11 cellular contexts compared by ENCODE assay signal in the genomic region with DNA sequence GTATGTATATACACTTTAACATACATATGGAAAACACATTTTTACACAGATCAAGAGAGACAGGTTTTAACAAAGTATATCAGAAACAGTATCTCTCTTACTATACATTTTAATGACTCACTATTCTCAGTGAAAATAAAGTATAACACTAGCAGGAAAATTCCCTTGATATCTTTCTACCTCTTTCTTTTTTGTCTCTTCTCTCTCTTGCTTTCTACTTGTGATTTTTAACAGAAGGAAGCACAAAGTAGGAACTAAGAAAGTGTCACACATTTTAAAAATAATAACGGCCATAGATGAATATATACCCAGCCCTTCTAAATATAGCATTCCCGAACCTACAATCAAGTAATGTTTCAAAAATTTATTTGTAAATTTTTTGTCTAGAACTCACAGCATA. TPM values are rescaled to one million over a fixed set of nuclear protein-coding genes. Genes with fewer than 3 reads are reported as not detected.
DNase-seq lines count a peak whose midpoint lies in the region; ATAC-seq and TF ChIP-seq lines count a peak whose summit lies in the region.
"Had no signal": no experiment of that assay in that cellular context is flagged by ENCODE, and none has a peak within 500 bp of the region (broad histone marks: within the 10 kb centered on the region; RNA-seq: fewer than 3 reads in every experiment).

No MANE protein-coding gene starts in this region.

- H3K9ac ChIP-seq in OCI-LY1 (ENCODE audit: low read length), result peak overlapping the region; percentile 50; the same call in 1 of the 2 replicates

- no peak for DNase-seq in CD4-positive, alpha-beta memory T cell
- no peak for DNase-seq in chondrocyte (ENCODE audit: low spot score)
- no peak for DNase-seq in osteoblast (ENCODE audit: insufficient read length, low spot score, missing footprints)
- DNase-seq in activated gamma-delta T cell (lab: John Stamatoyannopoulos, UW), result no peak
- DNase-seq in HK-2 (ENCODE audit: unreplicated experiment), result no peak
- DNase-seq: NCI-H1930, nucleus accumbens had no signal

- no peaks in the 10 kb centered on the region for H3K9me3 Mint-ChIP-seq in CD4-positive, alpha-beta memory T cell
- no peaks in the 10 kb centered on the region for H3K9me3 Mint-ChIP-seq in chondrocyte (ENCODE audit: low read depth)

- CTCF ChIA-PET in CD4-positive, alpha-beta memory T cell (lab: Charles Lee; ENCODE audit: partially characterized antibody), result interaction anchor here (0.8 to 2.4 kb wide), 3 partner anchors 15 to 42 kb away, joined by 3 to 7 read pairs (median 4); no protein-coding TSS in a partner anchor

- ATAC-seq in GM21381 (IDR thresholded peaks at IDR 0.05; ENCODE audit: unreplicated experiment) (no peak), HG02884 (IDR thresholded peaks at IDR 0.05; ENCODE audit: unreplicated experiment) (no peak)

- peak overlapping the region; percentile 53 to 73 (median 68) for H3K4me3 Mint-ChIP-seq in CD4-positive, alpha-beta memory T cell
- no peak overlapping the region for H3K4me3 Mint-ChIP-seq in chondrocyte (ENCODE audit: unreplicated experiment)

- no peaks in the 10 kb centered on the region for H3K27me3 ChIP-seq in CD4-positive, alpha-beta memory T cell (ENCODE audit: insufficient read depth, low read length)
- no peaks in the 10 kb centered on the region for H3K27me3 ChIP-seq in OCI-LY1 (ENCODE audit: insufficient read depth, low read length)
- no peaks in the 10 kb centered on the region for H3K27me3 ChIP-seq in osteoblast (ENCODE audit: insufficient read depth, low read length)

- peaks cover 68% of the 10 kb centered on the region for H3K4me1 ChIP-seq in CD4-positive, alpha-beta memory T cell (ENCODE audit: insufficient read depth, low read length)
- H3K4me1 ChIP-seq in OCI-LY1 (ENCODE audit: insufficient read depth, low read length, severe bottlenecking) (peaks cover 36% of the 10 kb centered on the region), osteoblast (ENCODE audit: insufficient read depth, low read length) (peaks cover 17% of the 10 kb centered on the region)

- H4K20me1 ChIP-seq in OCI-LY1 (ENCODE audit: insufficient read depth, low read length), result no peaks in the 10 kb centered on the region
- H4K20me1 ChIP-seq in osteoblast (ENCODE audit: insufficient read depth, low read length), result peaks cover 2% of the 10 kb centered on the region

- H3K4me1 Mint-ChIP-seq in CD4-positive, alpha-beta memory T cell, result peaks cover 33 to 52% (median 38%) of the 10 kb centered on the region in 4 donors
- H3K4me1 Mint-ChIP-seq in chondrocyte (ENCODE audit: low read depth), result peaks cover 18% of the 10 kb centered on the region

- H3K4me2 ChIP-seq in OCI-LY1 (ENCODE audit: low read length) (peak overlapping the region; percentile 67), osteoblast (ENCODE audit: insufficient read depth, low read length) (peak overlapping the region; percentile 89)

- peak overlapping the region; percentile 27 for H3K27ac ChIP-seq in CD4-positive, alpha-beta memory T cell (ENCODE audit: low read depth, low read length)
- H3K27ac ChIP-seq in OCI-LY1 (ENCODE audit: low read depth, low read length, poor library complexity, severe bottlenecking) (peak overlapping the region; percentile 63), osteoblast (ENCODE audit: low read depth, low read length) (peak overlapping the region; percentile 96)

- H3K9me3 ChIP-seq in CD4-positive, alpha-beta memory T cell (ENCODE audit: control insufficient read depth in 1 of 2, low read length in 2 of 2), result no peaks in the 10 kb centered on the region
- no peaks in the 10 kb centered on the region for H3K9me3 ChIP-seq in OCI-LY1 (ENCODE audit: low read length)
- no peaks in the 10 kb centered on the region for H3K9me3 ChIP-seq in osteoblast (ENCODE audit: low read depth, low read length)
- H3K9me3 ChIP-seq: HAP-1 had no signal

- peaks cover 5 to 28% of the 10 kb centered on the region in 2 donors for H3K36me3 Mint-ChIP-seq in CD4-positive, alpha-beta memory T cell
- H3K36me3 Mint-ChIP-seq in chondrocyte (ENCODE audit: low read depth), result no peaks in the 10 kb centered on the region

- no peaks in the 10 kb centered on the region for H3F3A ChIP-seq in OCI-LY1 (ENCODE audit: insufficient read depth, low read length)

- peak overlapping the region; percentile 68 to 84 (median 77) for H3K27ac Mint-ChIP-seq in CD4-positive, alpha-beta memory T cell
- H3K27ac Mint-ChIP-seq in chondrocyte (ENCODE audit: unreplicated experiment), result peak overlapping the region; percentile 72

- H3K9me2 ChIP-seq in OCI-LY1 (ENCODE audit: low read depth, low read length), result no peaks in the 10 kb centered on the region

- H2AFZ ChIP-seq in OCI-LY1 (ENCODE audit: low read length), result no peak overlapping the region
- H2AFZ ChIP-seq in osteoblast (ENCODE audit: low read length), result peak overlapping the region; percentile 69

- POLR2A ChIA-PET in CD4-positive, alpha-beta memory T cell (lab: Charles Lee; ENCODE audit: partially characterized antibody), result interaction anchor here (1.7 kb wide), 1 partner anchor 82 kb away, joined by 6 read pairs; a partner anchor contains a TSS

- peaks cover 93% of the 10 kb centered on the region for H3K79me2 ChIP-seq in OCI-LY1 (ENCODE audit: insufficient read depth, low read length)
- H3K79me2 ChIP-seq in osteoblast (ENCODE audit: insufficient read depth, low read length), result peaks cover 68% of the 10 kb centered on the region

- no peaks in the 10 kb centered on the region for H3K27me3 Mint-ChIP-seq in CD4-positive, alpha-beta memory T cell
- H3K27me3 Mint-ChIP-seq in chondrocyte (ENCODE audit: low read depth), result no peaks in the 10 kb centered on the region

- intact Hi-C loops in CD4-positive, alpha-beta memory T cell (cut with micrococcal nuclease), result no loop called here

- H3K36me3 ChIP-seq in CD4-positive, alpha-beta memory T cell (ENCODE audit: insufficient read depth, low read length), result no peaks in the 10 kb centered on the region
- H3K36me3 ChIP-seq in OCI-LY1 (ENCODE audit: insufficient read depth, low read length) (peaks cover 13% of the 10 kb centered on the region), osteoblast (ENCODE audit: insufficient read depth, low read length) (no peaks in the 10 kb centered on the region)
- H3K36me3 ChIP-seq: HAP-1 had no signal

- TF ChIP-seq CTCF in OCI-LY1 (IDR thresholded peaks at IDR 0.05; ENCODE audit: low read length) (no peak), chondrocyte (IDR thresholded peaks at IDR 0.05) (no peak), osteoblast (IDR thresholded peaks at IDR 0.05; ENCODE audit: extremely low read depth, low read depth, low read length) (no peak)

- H3K4me3 ChIP-seq in CD4-positive, alpha-beta memory T cell (ENCODE audit: low read length in 2 of 2), result no peak overlapping the region
- H3K4me3 ChIP-seq in OCI-LY1 (ENCODE audit: low read depth, low read length, poor library complexity, severe bottlenecking) (peak overlapping the region; percentile 28), osteoblast (ENCODE audit: insufficient read depth, low read length) (peak overlapping the region; percentile 50)
- H3K4me3 ChIP-seq: HAP-1 had no signal

RNA-seq across cellular contexts. Expression of a gene that starts 4.8 kb away (rescaled TPM):
- total RNA-seq in CD4-positive, alpha-beta memory T cell, result 10 to 100 TPM; 63.1 to 69.4 TPM
- polyA plus RNA-seq in CD4-positive, alpha-beta memory T cell, result 10 to 100 TPM in 1 of 2 donors, 1 to 10 TPM in 1; 8.4 to 21.3 TPM
- 9.7 to 14.5 TPM (median 10.7 TPM) in 3 replicates for total RNA-seq in chondrocyte
- 30.4 and 32.7 TPM in 2 replicates for total RNA-seq in osteoblast

Comparison
In these comparisons a context has a peak if more than half of its experiments do, and no peak if none do; other contexts are left out.
1. H3K27ac ChIP-seq: peak in every context shown above with its lines; median percentile 96 in osteoblast; 63 in OCI-LY1; 27 in CD4-positive, alpha-beta memory T cell.
2. H3K4me3 ChIP-seq: peak in OCI-LY1 (single experiment) and osteoblast (single experiment); none in CD4-positive, alpha-beta memory T cell (0 of 2).